Comparison of ENCODE assay signal across 31 cellular contexts in genomic region chr18:5276947-5277346, GRCh38.
"Had no signal": no experiment of that assay in that cellular context is flagged by ENCODE, and none has a peak within 500 bp of the region (broad histone marks: within the 10 kb centered on the region; RNA-seq: fewer than 3 reads in every experiment).

No MANE protein-coding gene starts in this region.

- H3K36me3 ChIP-seq: left lung, lower lobe of right lung, ovary, prostate gland, stomach, thyroid gland, transverse colon, upper lobe of left lung, vagina had no signal

- H3K36me3 Mint-ChIP-seq: mesothelial cell of epicardium had no signal

- H3K27ac ChIP-seq: left lung, lower lobe of right lung, ovary, prostate gland, skin epidermis, stomach, testis, thyroid gland, transverse colon, upper lobe of left lung, vagina had no signal

- H3K4me1 ChIP-seq: left lung, lower lobe of right lung, prostate gland, stomach, testis, thyroid gland, transverse colon, upper lobe of left lung, vagina had no signal

- FAIRE-seq: islet of Langerhans, kidney had no signal

- H3K4me3 ChIP-seq: left lung, lower lobe of right lung, ovary, prostate gland, skin epidermis, stomach, testis, thyroid gland, transverse colon, upper lobe of left lung, vagina had no signal

- H3K4me3 Mint-ChIP-seq: immature natural killer cell; mesothelial cell of epicardium; naive B cell; natural killer cell; nephron progenitor cell; stimulated activated naive B cell treated with anti-CD40 and anti-IgM and Interleukin-4, amounts not matched to agents 10 μg/mL and 1 μg/mL and 100 μg/mL, for 72 hours had no signal

- DNase-seq: hypothalamus; immature natural killer cell; kidney; left colon; left lung; lower lobe of right lung; mammary epithelial cell; mesenchymal stem cell; naive B cell; natural killer cell; nephron progenitor cell; ovary; posterior cingulate gyrus; retina; right cardiac atrium; stimulated activated CD4-positive, alpha-beta T cell treated with anti-CD3 and anti-CD28 coated beads, Interleukin-12 subunit alpha, Interleukin-12 subunit beta, amount 100 ng/mL, for 4 hours; stimulated activated CD4-positive, alpha-beta T cell treated with anti-CD3 and anti-CD28 coated beads, Interleukin-15, amount 100 ng/mL, for 24 hours; stimulated activated CD4-positive, alpha-beta T cell treated with anti-CD3 and anti-CD28 coated beads, Interleukin-2, amount 100 ng/mL, for 24 hours; stimulated activated CD4-positive, alpha-beta T cell treated with anti-CD3 and anti-CD28 coated beads, Interleukin-4, amount 100 ng/mL, for 1 hour; stimulated activated naive B cell treated with anti-CD40 and anti-IgM and Interleukin-4, amounts not matched to agents 10 μg/mL and 1 μg/mL and 100 μg/mL, for 72 hours; stimulated activated naive CD8-positive, alpha-beta T cell treated with anti-CD3 and anti-CD28 coated beads, Interleukin-15, Interleukin-2, amounts not matched to agents 100 U/mL and 50 U/mL, for 24 hours; stomach; testis; thyroid gland; transverse colon; upper lobe of left lung had no signal

- H3K27ac Mint-ChIP-seq: immature natural killer cell; mesothelial cell of epicardium; naive B cell; natural killer cell; nephron progenitor cell; stimulated activated naive B cell treated with anti-CD40 and anti-IgM and Interleukin-4, amounts not matched to agents 10 μg/mL and 1 μg/mL and 100 μg/mL, for 72 hours had no signal

- H3K27me3 ChIP-seq: left lung, ovary, stomach, testis, thyroid gland, transverse colon, upper lobe of left lung, vagina had no signal

- H3K9me3 ChIP-seq: lower lobe of right lung, ovary, prostate gland, stomach, testis, thyroid gland, transverse colon, upper lobe of left lung, vagina had no signal

- H3K4me1 Mint-ChIP-seq: immature natural killer cell; mesothelial cell of epicardium; naive B cell; natural killer cell; nephron progenitor cell; stimulated activated naive B cell treated with anti-CD40 and anti-IgM and Interleukin-4, amounts not matched to agents 10 μg/mL and 1 μg/mL and 100 μg/mL, for 72 hours had no signal
